Comparison of ENCODE assay signal across 18 cellular contexts in genomic region chr4:156958276-156959074, GRCh38. TPM values are rescaled to one million over a fixed set of nuclear protein-coding genes. Genes with fewer than 3 reads are reported as not detected.
DNase-seq lines count a peak whose midpoint lies in the region; ATAC-seq and TF ChIP-seq lines count a peak whose summit lies in the region.
"Had no signal": no experiment of that assay in that cellular context is flagged by ENCODE, and none has a peak within 500 bp of the region (broad histone marks: within the 10 kb centered on the region; RNA-seq: fewer than 3 reads in every experiment).

No MANE protein-coding gene starts in this region.

- H3K9me3 ChIP-seq in body of pancreas (no peaks in the 10 kb centered on the region), hepatocyte (ENCODE audit: low read depth) (no peaks in the 10 kb centered on the region), transverse colon (no peaks in the 10 kb centered on the region)
- H3K9me3 ChIP-seq: gastrocnemius medialis, tibial nerve had no signal

- no peak for TF ChIP-seq CTCF in body of pancreas (IDR thresholded peaks at IDR 0.05)
- no peak for TF ChIP-seq CTCF in hepatocyte (IDR thresholded peaks at IDR 0.05; ENCODE audit: poor library complexity)
- TF ChIP-seq CTCF in transverse colon (IDR thresholded peaks at IDR 0.05) = no peak

- peak overlapping the region in 3 of 4 donors; percentile 23 to 44 (median 39) for H3K27ac ChIP-seq in body of pancreas
- peak overlapping the region; percentile 4 for H3K27ac ChIP-seq in hepatocyte
- peak overlapping the region in 3 of 4 donors; percentile 41 to 51 (median 46) for H3K27ac ChIP-seq in transverse colon
- H3K27ac ChIP-seq: gastrocnemius medialis, neural progenitor cell had no signal

- H3K4me1 ChIP-seq in body of pancreas = peaks cover 65% of the 10 kb centered on the region
- H3K4me1 ChIP-seq in hepatocyte (ENCODE audit: insufficient read depth) = peaks cover 38% of the 10 kb centered on the region
- peaks cover 15 to 51% (median 25%) of the 10 kb centered on the region in 4 donors for H3K4me1 ChIP-seq in transverse colon
- H3K4me1 ChIP-seq: neural progenitor cell had no signal

- H3K79me2 ChIP-seq in hepatocyte = peaks cover 98% of the 10 kb centered on the region

- 69% methylated on average over 2 of the region's 2 CpGs for WGBS in body of pancreas, 2 donors
- 89% methylated on average over 2 of the region's 2 CpGs for WGBS in hepatocyte (ENCODE audit: low lambda C conversion rate, missing lambda C conversion rate)
- WGBS in transverse colon (ENCODE audit: low coverage in 1 of 2), 2 donors = 41 to 76% methylated on average over 2 of the region's 2 CpGs

- no peaks in the 10 kb centered on the region for H3K27me3 ChIP-seq in body of pancreas
- no peaks in the 10 kb centered on the region for H3K27me3 ChIP-seq in hepatocyte
- H3K27me3 ChIP-seq in transverse colon = no peaks in the 10 kb centered on the region
- H3K27me3 ChIP-seq: gastrocnemius medialis, neural progenitor cell, tibial nerve had no signal

- no peak overlapping the region for H2AFZ ChIP-seq in hepatocyte
- H2AFZ ChIP-seq: neural progenitor cell had no signal

- in situ Hi-C loops in transverse colon (cut with MboI; ENCODE audit: low pct_ligation_motif_present in 1 of 4, low pct_unique_long_range_greater_than_20kb in 1 of 4, low sequenced_read_pairs in 3 of 4) (loop anchor here in 1 of 4 donors (25.0 kb wide), 1 partner anchor 996 kb away; the partner anchor contains the start of gene CTSO), ACHN (cut with HindIII; ENCODE audit: low pct_ligation_motif_present, low pct_unique_long_range_greater_than_20kb, low sequenced_read_pairs) (no loop called here)

- no peak for TF ChIP-seq EP300 in transverse colon (IDR thresholded peaks at IDR 0.05; ENCODE audit: low read depth)

- TF ChIP-seq POLR2A in body of pancreas (IDR thresholded peaks at IDR 0.05) (no peak), transverse colon (IDR thresholded peaks at IDR 0.05) (no peak)

- no peaks in the 10 kb centered on the region for H3K9me2 ChIP-seq in hepatocyte (replicated peaks; ENCODE audit: insufficient read depth)

- no peaks in the 10 kb centered on the region for H3K36me3 ChIP-seq in body of pancreas (replicated peaks in 1 of 2; ENCODE audit: insufficient read depth in 1 of 2, low read depth in 2 of 2)
- H3K36me3 ChIP-seq in hepatocyte (replicated peaks; ENCODE audit: insufficient read depth, low read depth) = no peaks in the 10 kb centered on the region
- H3K36me3 ChIP-seq in transverse colon = no peaks in the 10 kb centered on the region
- H3K36me3 ChIP-seq: gastrocnemius medialis, neural progenitor cell, tibial nerve had no signal

- intact Hi-C loops in body of pancreas (cut with DNase I) = no loop called here
- intact Hi-C loops in transverse colon (cut with DNase I; ENCODE audit: low total_unique reads) = no loop called here

- no peak overlapping the region for H3K4me3 ChIP-seq in body of pancreas
- H3K4me3 ChIP-seq in hepatocyte = no peak overlapping the region
- no peak overlapping the region for H3K4me3 ChIP-seq in transverse colon
- H3K4me3 ChIP-seq: gastrocnemius medialis, neural progenitor cell, tibial nerve had no signal

- H3K4me2 ChIP-seq in hepatocyte = peak overlapping the region; percentile 64
- H3K4me2 ChIP-seq: neural progenitor cell had no signal

- H4K20me1 ChIP-seq in hepatocyte (ENCODE audit: insufficient read depth, poor library complexity, severe bottlenecking) = no peaks in the 10 kb centered on the region

- ATAC-seq in body of pancreas = no peak
- ATAC-seq: gastrocnemius medialis, Right ventricle myocardium inferior had no signal

- peak; percentile 0 for DNase-seq in NCI-H1105 treated with DMSO at 0.1 percent for 48 hours (lab: John Stamatoyannopoulos, UW)
- DNase-seq in NCI-H1105 (lab: John Stamatoyannopoulos, UW) = no peak
- DNase-seq in body of pancreas = no peak
- DNase-seq in hepatocyte (ENCODE audit: low spot score) = no peak
- DNase-seq in transverse colon = no peak
- no peak for DNase-seq in NCI-H1436 treated with DMSO at 0.1 percent for 48 hours (lab: John Stamatoyannopoulos, UW)
- no peak for DNase-seq in ACHN
- no peak for DNase-seq in NCI-H1048 (lab: John Stamatoyannopoulos, UW)
- DNase-seq: activated CD4-positive, CD25-positive, alpha-beta regulatory T cell treated with anti-CD3 and anti-CD28 coated beads, Interleukin-2, amount 50 U/mL, for 72 hours; activated CD8-positive, alpha-beta memory T cell treated with anti-CD3 and anti-CD28 coated beads, Interleukin-2, amount 50 U/mL, for 48 hours; activated naive CD4-positive, alpha-beta T cell treated with Interleukin-2 at 50 U/mL for 16 hours; CD8-positive, alpha-beta memory T cell; gastrocnemius medialis; NCI-H82 had no signal

RNA-seq across cellular contexts. Expression of gene PDGFC, which starts 13.1 kb away (rescaled TPM):
- total RNA-seq in body of pancreas = 10 to 100 TPM; 19.1 to 21.8 TPM
- total RNA-seq in hepatocyte = 58.7 and 63.3 TPM in 2 replicates
- 30.2 and 35.5 TPM in 2 replicates for polyA plus RNA-seq in hepatocyte
- 10 to 100 TPM in 1 of 4 donors, 1 to 10 TPM in 2, under 1 TPM in 1; 0.40 to 20.6 (median 7.5) TPM for total RNA-seq in transverse colon
- total RNA-seq: T-helper 2 cell treated with Interferon-gamma antibody and Interleukin-4, amounts not matched to agents 100 ng/mL and 5 ng/mL, for 36 hours had no signal
- polyA plus RNA-seq: CD8-positive, alpha-beta memory T cell had no signal
